Comparison of ENCODE assay signal across 32 cellular contexts in the genomic region with DNA sequence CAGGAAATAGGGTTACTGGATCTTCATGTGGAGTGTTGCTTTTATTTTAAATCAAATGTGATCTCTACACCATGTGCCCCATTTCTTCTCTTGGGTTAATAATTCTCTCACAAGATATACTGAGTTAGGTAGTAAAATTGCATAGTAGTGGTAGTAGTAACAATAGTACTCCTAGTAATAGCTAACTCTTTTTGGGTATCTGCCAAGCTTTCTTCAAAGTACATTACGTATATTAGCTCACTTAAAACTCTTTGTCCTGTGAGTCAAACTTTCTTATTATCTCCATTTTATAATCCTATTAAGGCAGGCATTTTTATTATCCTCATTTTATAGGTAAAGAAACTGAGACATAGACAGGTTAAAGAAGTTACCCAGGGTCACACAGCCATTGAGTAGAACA.
"Had no signal": no experiment of that assay in that cellular context is flagged by ENCODE, and none has a peak within 500 bp of the region (broad histone marks: within the 10 kb centered on the region; RNA-seq: fewer than 3 reads in every experiment).

No MANE protein-coding gene starts in this region.

- H3K4me1 Mint-ChIP-seq: activated B cell treated with CpG ODN at 0.5 μM for 24 hours; activated T-helper 17 cell treated with anti-CD3 and anti-CD28 coated beads, Interleukin-2, amount 50 U/mL, for 72 hours; central memory CD8-positive, alpha-beta T cell; T-helper 17 cell had no signal

- H3K9me3 Mint-ChIP-seq: activated B cell treated with CpG ODN at 0.5 μM for 24 hours; T-helper 2 cell treated with Interferon-gamma antibody and Interleukin-4, amounts not matched to agents 5 μg/mL and 100 μg/mL, for 36 hours had no signal

- FAIRE-seq: astrocyte, bronchial epithelial cell had no signal

- H3K27ac Mint-ChIP-seq: activated B cell treated with CpG ODN at 0.5 μM for 24 hours; activated naive CD8-positive, alpha-beta T cell; activated T-helper 17 cell treated with anti-CD3 and anti-CD28 coated beads, Interleukin-2, amount 50 U/mL, for 72 hours; effector memory CD8-positive, alpha-beta T cell; T-helper 17 cell; T-helper 2 cell treated with Interferon-gamma antibody and Interleukin-4, amounts not matched to agents 5 μg/mL and 100 μg/mL, for 36 hours had no signal

- H3K36me3 Mint-ChIP-seq: activated naive CD8-positive, alpha-beta T cell had no signal

- H3K27me3 ChIP-seq: brain microvascular endothelial cell, esophagus squamous epithelium, gastroesophageal sphincter had no signal

- DNase-seq: activated B cell treated with CpG ODN at 0.5 μM for 24 hours; activated CD4-positive, alpha-beta T cell treated with anti-CD3 and anti-CD28 coated beads for 48 hours; activated CD4-positive, alpha-beta T cell treated with anti-CD3 and anti-CD28 coated beads, Interleukin-2, amount 50 U/mL, for 1 hour; activated CD4-positive, alpha-beta T cell treated with anti-CD3 and anti-CD28 coated beads, Interleukin-2, amount 50 U/mL, for 48 hours; activated CD8-positive, alpha-beta memory T cell treated with anti-CD3 and anti-CD28 coated beads, Interleukin-2, amount 50 U/mL, for 48 hours; activated effector memory CD4-positive, alpha-beta T cell treated with Interleukin-2 at 50 U/mL for 16 hours; activated gamma-delta T cell treated with Interleukin-2 at 50 U/mL for 16 hours; activated naive CD4-positive, alpha-beta T cell treated with anti-CD3 and anti-CD28 coated beads, Interleukin-2, amount 50 U/mL, for 16 hours; activated naive CD4-positive, alpha-beta T cell treated with Interleukin-2 at 50 U/mL for 16 hours; activated T-cell treated with anti-CD3 and anti-CD28 coated beads for 4 hours; activated T-cell treated with anti-CD3 and anti-CD28 coated beads, Interleukin-2, amount 50 U/mL, for 4 hours; amniotic stem cell; anterior cingulate cortex; brain microvascular endothelial cell; cortex of kidney; dermis blood vessel endothelial cell; effector CD4-positive, alpha-beta T cell; effector memory CD8-positive, alpha-beta T cell; esophagus squamous epithelium; foreskin melanocyte; T-helper 1 cell; T-helper 17 cell; T1000; WERI-Rb-1 had no signal

- H3K27ac ChIP-seq: brain microvascular endothelial cell, esophagus squamous epithelium, gastroesophageal sphincter, WERI-Rb-1 had no signal

- H3K9me3 ChIP-seq: esophagus squamous epithelium, gastroesophageal sphincter had no signal

- ATAC-seq: activated CD4-positive, CD25-positive, alpha-beta regulatory T cell treated with anti-CD3 and anti-CD28 coated beads, Interleukin-2, amount 50 U/mL, for 24 hours; activated T-cell treated with anti-CD3 and anti-CD28 coated beads, Interleukin-2, amount 50 U/mL, for 4 hours; activated T-helper 17 cell treated with anti-CD3 and anti-CD28 coated beads, Interleukin-2, amount 50 U/mL, for 72 hours; effector memory CD8-positive, alpha-beta T cell; gastroesophageal sphincter; T-helper 17 cell had no signal

- H3K36me3 ChIP-seq: brain microvascular endothelial cell, esophagus squamous epithelium, gastroesophageal sphincter, WERI-Rb-1 had no signal

- H3K4me1 ChIP-seq: esophagus squamous epithelium, gastroesophageal sphincter had no signal

- H3K4me3 Mint-ChIP-seq: activated B cell treated with CpG ODN at 0.5 μM for 24 hours; activated naive CD8-positive, alpha-beta T cell; activated T-cell treated with anti-CD3 and anti-CD28 coated beads, Interleukin-2, amount 50 U/mL, for 4 hours; activated T-helper 17 cell treated with anti-CD3 and anti-CD28 coated beads, Interleukin-2, amount 50 U/mL, for 72 hours; central memory CD8-positive, alpha-beta T cell; effector memory CD8-positive, alpha-beta T cell; T-helper 17 cell; T-helper 2 cell treated with Interferon-gamma antibody and Interleukin-4, amounts not matched to agents 5 μg/mL and 100 μg/mL, for 36 hours had no signal

- H3K27me3 Mint-ChIP-seq: activated B cell treated with CpG ODN at 0.5 μM for 24 hours; activated naive CD8-positive, alpha-beta T cell; activated T-helper 17 cell treated with anti-CD3 and anti-CD28 coated beads, Interleukin-2, amount 50 U/mL, for 72 hours; central memory CD8-positive, alpha-beta T cell; effector memory CD8-positive, alpha-beta T cell; T-helper 17 cell had no signal

- H3K4me3 ChIP-seq: esophagus squamous epithelium, gastroesophageal sphincter had no signal
